ENCODE assay signal across 1 cellular context in the genomic region with DNA sequence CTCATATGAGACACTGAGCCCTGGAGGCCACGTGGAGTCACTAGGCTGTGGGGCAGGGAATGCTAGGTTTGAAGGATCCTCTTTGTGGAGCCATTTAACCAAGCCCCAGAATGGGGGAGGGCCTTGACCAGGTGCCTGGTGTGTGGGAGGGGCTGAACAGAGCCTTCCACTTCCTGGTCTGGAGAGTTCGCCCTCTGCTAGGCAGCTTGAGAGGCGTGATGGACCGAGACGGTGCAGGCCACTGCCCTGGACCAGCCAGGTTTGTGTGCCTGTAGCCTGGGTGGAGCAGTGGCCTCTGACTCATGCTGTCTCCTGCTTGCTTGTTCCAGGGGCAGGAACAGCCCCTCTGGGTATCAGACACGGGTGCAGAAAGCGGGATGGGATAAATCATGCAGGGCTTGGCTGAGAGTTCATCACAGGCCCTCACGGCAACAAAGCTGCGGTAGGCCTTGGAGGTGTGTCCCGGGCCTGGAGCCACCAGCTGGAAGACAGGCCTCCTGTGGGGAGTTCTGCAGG.
TF ChIP-seq lines count a peak whose summit lies in the region.

No MANE protein-coding gene starts in this region.

TF ChIP-seq in K562, 482 proteins besides CTCF, POLR2A, EP300 and RAD21 (continued from another document and continues in another):
- TF ChIP-seq, protein P1, sequence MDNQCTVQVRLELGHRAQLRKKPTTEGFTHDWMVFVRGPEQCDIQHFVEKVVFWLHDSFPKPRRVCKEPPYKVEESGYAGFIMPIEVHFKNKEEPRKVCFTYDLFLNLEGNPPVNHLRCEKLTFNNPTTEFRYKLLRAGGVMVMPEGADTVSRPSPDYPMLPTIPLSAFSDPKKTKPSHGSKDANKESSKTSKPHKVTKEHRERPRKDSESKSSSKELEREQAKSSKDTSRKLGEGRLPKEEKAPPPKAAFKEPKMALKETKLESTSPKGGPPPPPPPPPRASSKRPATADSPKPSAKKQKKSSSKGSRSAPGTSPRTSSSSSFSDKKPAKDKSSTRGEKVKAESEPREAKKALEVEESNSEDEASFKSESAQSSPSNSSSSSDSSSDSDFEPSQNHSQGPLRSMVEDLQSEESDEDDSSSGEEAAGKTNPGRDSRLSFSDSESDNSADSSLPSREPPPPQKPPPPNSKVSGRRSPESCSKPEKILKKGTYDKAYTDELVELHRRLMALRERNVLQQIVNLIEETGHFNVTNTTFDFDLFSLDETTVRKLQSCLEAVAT (IDR thresholded peaks at IDR 0.05), result no peak
- TF ChIP-seq BHLHE40 (IDR thresholded peaks at IDR 0.05; ENCODE audit: low read length), result 0 out of 2 replicates have a peak, but pooled peaks have one; percentile 13
- TF ChIP-seq ZNF324 (CRISPR knock-in tag; IDR thresholded peaks at IDR 0.05), result no peak
- TF ChIP-seq JUND (IDR thresholded peaks at IDR 0.05; ENCODE audit: borderline replicate concordance, low read depth, low read length), result 0 out of 2 replicates have a peak, but pooled peaks have one; percentile 23
- TF ChIP-seq JUND (tag; IDR thresholded peaks at IDR 0.05; ENCODE audit: borderline replicate concordance, low read depth, low read length), result no peak
- no peak for TF ChIP-seq NONO (IDR thresholded peaks at IDR 0.05; ENCODE audit: low read depth in 2 of 2, low read length in 1 of 2)
- no peak for TF ChIP-seq PHF21A (IDR thresholded peaks at IDR 0.05; ENCODE audit: borderline replicate concordance, low read depth)
- TF ChIP-seq, protein P2, sequence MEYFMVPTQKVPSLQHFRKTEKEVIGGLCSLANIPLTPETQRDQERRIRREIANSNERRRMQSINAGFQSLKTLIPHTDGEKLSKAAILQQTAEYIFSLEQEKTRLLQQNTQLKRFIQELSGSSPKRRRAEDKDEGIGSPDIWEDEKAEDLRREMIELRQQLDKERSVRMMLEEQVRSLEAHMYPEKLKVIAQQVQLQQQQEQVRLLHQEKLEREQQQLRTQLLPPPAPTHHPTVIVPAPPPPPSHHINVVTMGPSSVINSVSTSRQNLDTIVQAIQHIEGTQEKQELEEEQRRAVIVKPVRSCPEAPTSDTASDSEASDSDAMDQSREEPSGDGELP (CRISPR knock-in tag; IDR thresholded peaks at IDR 0.05; ENCODE audit: borderline replicate concordance), result peak; percentile 73; the same call in 1 of the 2 replicates
- no peak for TF ChIP-seq RFX5 (IDR thresholded peaks at IDR 0.05; ENCODE audit: low read depth, low read length)
- TF ChIP-seq, protein P3, sequence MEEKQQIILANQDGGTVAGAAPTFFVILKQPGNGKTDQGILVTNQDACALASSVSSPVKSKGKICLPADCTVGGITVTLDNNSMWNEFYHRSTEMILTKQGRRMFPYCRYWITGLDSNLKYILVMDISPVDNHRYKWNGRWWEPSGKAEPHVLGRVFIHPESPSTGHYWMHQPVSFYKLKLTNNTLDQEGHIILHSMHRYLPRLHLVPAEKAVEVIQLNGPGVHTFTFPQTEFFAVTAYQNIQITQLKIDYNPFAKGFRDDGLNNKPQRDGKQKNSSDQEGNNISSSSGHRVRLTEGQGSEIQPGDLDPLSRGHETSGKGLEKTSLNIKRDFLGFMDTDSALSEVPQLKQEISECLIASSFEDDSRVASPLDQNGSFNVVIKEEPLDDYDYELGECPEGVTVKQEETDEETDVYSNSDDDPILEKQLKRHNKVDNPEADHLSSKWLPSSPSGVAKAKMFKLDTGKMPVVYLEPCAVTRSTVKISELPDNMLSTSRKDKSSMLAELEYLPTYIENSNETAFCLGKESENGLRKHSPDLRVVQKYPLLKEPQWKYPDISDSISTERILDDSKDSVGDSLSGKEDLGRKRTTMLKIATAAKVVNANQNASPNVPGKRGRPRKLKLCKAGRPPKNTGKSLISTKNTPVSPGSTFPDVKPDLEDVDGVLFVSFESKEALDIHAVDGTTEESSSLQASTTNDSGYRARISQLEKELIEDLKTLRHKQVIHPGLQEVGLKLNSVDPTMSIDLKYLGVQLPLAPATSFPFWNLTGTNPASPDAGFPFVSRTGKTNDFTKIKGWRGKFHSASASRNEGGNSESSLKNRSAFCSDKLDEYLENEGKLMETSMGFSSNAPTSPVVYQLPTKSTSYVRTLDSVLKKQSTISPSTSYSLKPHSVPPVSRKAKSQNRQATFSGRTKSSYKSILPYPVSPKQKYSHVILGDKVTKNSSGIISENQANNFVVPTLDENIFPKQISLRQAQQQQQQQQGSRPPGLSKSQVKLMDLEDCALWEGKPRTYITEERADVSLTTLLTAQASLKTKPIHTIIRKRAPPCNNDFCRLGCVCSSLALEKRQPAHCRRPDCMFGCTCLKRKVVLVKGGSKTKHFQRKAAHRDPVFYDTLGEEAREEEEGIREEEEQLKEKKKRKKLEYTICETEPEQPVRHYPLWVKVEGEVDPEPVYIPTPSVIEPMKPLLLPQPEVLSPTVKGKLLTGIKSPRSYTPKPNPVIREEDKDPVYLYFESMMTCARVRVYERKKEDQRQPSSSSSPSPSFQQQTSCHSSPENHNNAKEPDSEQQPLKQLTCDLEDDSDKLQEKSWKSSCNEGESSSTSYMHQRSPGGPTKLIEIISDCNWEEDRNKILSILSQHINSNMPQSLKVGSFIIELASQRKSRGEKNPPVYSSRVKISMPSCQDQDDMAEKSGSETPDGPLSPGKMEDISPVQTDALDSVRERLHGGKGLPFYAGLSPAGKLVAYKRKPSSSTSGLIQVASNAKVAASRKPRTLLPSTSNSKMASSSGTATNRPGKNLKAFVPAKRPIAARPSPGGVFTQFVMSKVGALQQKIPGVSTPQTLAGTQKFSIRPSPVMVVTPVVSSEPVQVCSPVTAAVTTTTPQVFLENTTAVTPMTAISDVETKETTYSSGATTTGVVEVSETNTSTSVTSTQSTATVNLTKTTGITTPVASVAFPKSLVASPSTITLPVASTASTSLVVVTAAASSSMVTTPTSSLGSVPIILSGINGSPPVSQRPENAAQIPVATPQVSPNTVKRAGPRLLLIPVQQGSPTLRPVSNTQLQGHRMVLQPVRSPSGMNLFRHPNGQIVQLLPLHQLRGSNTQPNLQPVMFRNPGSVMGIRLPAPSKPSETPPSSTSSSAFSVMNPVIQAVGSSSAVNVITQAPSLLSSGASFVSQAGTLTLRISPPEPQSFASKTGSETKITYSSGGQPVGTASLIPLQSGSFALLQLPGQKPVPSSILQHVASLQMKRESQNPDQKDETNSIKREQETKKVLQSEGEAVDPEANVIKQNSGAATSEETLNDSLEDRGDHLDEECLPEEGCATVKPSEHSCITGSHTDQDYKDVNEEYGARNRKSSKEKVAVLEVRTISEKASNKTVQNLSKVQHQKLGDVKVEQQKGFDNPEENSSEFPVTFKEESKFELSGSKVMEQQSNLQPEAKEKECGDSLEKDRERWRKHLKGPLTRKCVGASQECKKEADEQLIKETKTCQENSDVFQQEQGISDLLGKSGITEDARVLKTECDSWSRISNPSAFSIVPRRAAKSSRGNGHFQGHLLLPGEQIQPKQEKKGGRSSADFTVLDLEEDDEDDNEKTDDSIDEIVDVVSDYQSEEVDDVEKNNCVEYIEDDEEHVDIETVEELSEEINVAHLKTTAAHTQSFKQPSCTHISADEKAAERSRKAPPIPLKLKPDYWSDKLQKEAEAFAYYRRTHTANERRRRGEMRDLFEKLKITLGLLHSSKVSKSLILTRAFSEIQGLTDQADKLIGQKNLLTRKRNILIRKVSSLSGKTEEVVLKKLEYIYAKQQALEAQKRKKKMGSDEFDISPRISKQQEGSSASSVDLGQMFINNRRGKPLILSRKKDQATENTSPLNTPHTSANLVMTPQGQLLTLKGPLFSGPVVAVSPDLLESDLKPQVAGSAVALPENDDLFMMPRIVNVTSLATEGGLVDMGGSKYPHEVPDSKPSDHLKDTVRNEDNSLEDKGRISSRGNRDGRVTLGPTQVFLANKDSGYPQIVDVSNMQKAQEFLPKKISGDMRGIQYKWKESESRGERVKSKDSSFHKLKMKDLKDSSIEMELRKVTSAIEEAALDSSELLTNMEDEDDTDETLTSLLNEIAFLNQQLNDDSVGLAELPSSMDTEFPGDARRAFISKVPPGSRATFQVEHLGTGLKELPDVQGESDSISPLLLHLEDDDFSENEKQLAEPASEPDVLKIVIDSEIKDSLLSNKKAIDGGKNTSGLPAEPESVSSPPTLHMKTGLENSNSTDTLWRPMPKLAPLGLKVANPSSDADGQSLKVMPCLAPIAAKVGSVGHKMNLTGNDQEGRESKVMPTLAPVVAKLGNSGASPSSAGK (IDR thresholded peaks at IDR 0.05), result peak; percentile 65
- TF ChIP-seq PRPF4 (IDR thresholded peaks at IDR 0.05; ENCODE audit: insufficient read depth, low read depth, low read length, poor library complexity, severe bottlenecking), result no peak
- TF ChIP-seq, protein P4, sequence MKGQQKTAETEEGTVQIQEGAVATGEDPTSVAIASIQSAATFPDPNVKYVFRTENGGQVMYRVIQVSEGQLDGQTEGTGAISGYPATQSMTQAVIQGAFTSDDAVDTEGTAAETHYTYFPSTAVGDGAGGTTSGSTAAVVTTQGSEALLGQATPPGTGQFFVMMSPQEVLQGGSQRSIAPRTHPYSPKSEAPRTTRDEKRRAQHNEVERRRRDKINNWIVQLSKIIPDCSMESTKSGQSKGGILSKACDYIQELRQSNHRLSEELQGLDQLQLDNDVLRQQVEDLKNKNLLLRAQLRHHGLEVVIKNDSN (CRISPR knock-in tag; IDR thresholded peaks at IDR 0.05), result peak; percentile 54
- TF ChIP-seq CREB1 (IDR thresholded peaks at IDR 0.05), result no peak
- no peak for TF ChIP-seq CREB1 (CRISPR knock-in tag; IDR thresholded peaks at IDR 0.05)
- no peak for TF ChIP-seq ZNF12 (CRISPR knock-in tag; IDR thresholded peaks at IDR 0.05)
- TF ChIP-seq, protein P5, sequence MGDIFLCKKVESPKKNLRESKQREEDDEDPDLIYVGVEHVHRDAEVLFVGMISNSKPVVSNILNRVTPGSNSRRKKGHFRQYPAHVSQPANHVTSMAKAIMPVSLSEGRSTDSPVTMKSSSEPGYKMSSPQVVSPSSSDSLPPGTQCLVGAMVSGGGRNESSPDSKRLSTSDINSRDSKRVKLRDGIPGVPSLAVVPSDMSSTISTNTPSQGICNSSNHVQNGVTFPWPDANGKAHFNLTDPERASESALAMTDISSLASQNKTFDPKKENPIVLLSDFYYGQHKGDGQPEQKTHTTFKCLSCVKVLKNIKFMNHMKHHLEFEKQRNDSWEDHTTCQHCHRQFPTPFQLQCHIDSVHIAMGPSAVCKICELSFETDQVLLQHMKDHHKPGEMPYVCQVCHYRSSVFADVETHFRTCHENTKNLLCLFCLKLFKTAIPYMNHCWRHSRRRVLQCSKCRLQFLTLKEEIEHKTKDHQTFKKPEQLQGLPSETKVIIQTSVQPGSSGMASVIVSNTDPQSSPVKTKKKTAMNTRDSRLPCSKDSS (IDR thresholded peaks at IDR 0.05; ENCODE audit: low read depth, partially characterized antibody), result no peak
- TF ChIP-seq ZNF431 (CRISPR knock-in tag; IDR thresholded peaks at IDR 0.05), result no peak
- TF ChIP-seq, protein P6, sequence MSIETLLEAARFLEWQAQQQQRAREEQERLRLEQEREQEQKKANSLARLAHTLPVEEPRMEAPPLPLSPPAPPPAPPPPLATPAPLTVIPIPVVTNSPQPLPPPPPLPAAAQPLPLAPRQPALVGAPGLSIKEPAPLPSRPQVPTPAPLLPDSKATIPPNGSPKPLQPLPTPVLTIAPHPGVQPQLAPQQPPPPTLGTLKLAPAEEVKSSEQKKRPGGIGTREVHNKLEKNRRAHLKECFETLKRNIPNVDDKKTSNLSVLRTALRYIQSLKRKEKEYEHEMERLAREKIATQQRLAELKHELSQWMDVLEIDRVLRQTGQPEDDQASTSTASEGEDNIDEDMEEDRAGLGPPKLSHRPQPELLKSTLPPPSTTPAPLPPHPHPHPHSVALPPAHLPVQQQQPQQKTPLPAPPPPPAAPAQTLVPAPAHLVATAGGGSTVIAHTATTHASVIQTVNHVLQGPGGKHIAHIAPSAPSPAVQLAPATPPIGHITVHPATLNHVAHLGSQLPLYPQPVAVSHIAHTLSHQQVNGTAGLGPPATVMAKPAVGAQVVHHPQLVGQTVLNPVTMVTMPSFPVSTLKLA (conservative IDR thresholded peaks at IDR 0.05), result peak; percentile 60 to 83
- TF ChIP-seq SRF (CRISPR knock-in tag; IDR thresholded peaks at IDR 0.05), result peak in 1 of 2 experiments; percentile 46; a peak in 1 of 4 replicates
- no peak for TF ChIP-seq MEIS2 (IDR thresholded peaks at IDR 0.05; ENCODE audit: partially characterized antibody)
- no peak for TF ChIP-seq MAFF (IDR thresholded peaks at IDR 0.05; ENCODE audit: low read length)
- TF ChIP-seq HNRNPK (IDR thresholded peaks at IDR 0.05; ENCODE audit: low read depth, low read length, poor library complexity, severe bottlenecking), result no peak
- peak; percentile 20; the same call in 1 of the 2 replicates for TF ChIP-seq ARID1B (IDR thresholded peaks at IDR 0.05)
- TF ChIP-seq, protein P7, sequence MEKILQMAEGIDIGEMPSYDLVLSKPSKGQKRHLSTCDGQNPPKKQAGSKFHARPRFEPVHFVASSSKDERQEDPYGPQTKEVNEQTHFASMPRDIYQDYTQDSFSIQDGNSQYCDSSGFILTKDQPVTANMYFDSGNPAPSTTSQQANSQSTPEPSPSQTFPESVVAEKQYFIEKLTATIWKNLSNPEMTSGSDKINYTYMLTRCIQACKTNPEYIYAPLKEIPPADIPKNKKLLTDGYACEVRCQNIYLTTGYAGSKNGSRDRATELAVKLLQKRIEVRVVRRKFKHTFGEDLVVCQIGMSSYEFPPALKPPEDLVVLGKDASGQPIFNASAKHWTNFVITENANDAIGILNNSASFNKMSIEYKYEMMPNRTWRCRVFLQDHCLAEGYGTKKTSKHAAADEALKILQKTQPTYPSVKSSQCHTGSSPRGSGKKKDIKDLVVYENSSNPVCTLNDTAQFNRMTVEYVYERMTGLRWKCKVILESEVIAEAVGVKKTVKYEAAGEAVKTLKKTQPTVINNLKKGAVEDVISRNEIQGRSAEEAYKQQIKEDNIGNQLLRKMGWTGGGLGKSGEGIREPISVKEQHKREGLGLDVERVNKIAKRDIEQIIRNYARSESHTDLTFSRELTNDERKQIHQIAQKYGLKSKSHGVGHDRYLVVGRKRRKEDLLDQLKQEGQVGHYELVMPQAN (IDR thresholded peaks at IDR 0.05; ENCODE audit: borderline replicate concordance), result peak; percentile 41; the same call in 1 of the 2 replicates
- TF ChIP-seq CTBP1 (IDR thresholded peaks at IDR 0.05; ENCODE audit: borderline replicate concordance), result peak; percentile 62; the same call in 1 of the 2 replicates
- TF ChIP-seq NFE2 (IDR thresholded peaks at IDR 0.05; ENCODE audit: low read depth), result no peak
- TF ChIP-seq NFE2L1 (tag; IDR thresholded peaks at IDR 0.05; ENCODE audit: borderline replicate concordance, low read depth), result no peak
- no peak for TF ChIP-seq ETV1 (tag; conservative IDR thresholded peaks at IDR 0.05; ENCODE audit: low read depth)
- TF ChIP-seq ARID2 (IDR thresholded peaks at IDR 0.05), result no peak
- TF ChIP-seq SLC30A9 (CRISPR knock-in tag; IDR thresholded peaks at IDR 0.05), result no peak
- TF ChIP-seq, protein P8, sequence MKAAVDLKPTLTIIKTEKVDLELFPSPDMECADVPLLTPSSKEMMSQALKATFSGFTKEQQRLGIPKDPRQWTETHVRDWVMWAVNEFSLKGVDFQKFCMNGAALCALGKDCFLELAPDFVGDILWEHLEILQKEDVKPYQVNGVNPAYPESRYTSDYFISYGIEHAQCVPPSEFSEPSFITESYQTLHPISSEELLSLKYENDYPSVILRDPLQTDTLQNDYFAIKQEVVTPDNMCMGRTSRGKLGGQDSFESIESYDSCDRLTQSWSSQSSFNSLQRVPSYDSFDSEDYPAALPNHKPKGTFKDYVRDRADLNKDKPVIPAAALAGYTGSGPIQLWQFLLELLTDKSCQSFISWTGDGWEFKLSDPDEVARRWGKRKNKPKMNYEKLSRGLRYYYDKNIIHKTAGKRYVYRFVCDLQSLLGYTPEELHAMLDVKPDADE (conservative IDR thresholded peaks at IDR 0.05; ENCODE audit: control insufficient read depth, low read depth, low read length), result 0 out of 2 replicates have a peak, but pooled peaks have one; percentile 34
- TF ChIP-seq MAZ (CRISPR knock-in tag; conservative IDR thresholded peaks at IDR 0.05 in 1 of 2, IDR thresholded peaks at IDR 0.05 in 1 of 2), result peak in 1 of 2 experiments; percentile 85; a peak in 2 of 4 replicates
- peak; percentile 71; the same call in 1 of the 2 replicates for TF ChIP-seq SPI1 (IDR thresholded peaks at IDR 0.05; ENCODE audit: borderline replicate concordance, low read depth, low read length)
- TF ChIP-seq TAF9B (IDR thresholded peaks at IDR 0.05; ENCODE audit: partially characterized antibody), result no peak
- TF ChIP-seq TBP (optimal IDR thresholded peaks at IDR 0.05; ENCODE audit: low read depth, low read length), result peak; percentile 41
- TF ChIP-seq TGIF2 (CRISPR knock-in tag; IDR thresholded peaks at IDR 0.05), result no peak
